ENCODE assay signal across 16 cellular contexts in the genomic region with DNA sequence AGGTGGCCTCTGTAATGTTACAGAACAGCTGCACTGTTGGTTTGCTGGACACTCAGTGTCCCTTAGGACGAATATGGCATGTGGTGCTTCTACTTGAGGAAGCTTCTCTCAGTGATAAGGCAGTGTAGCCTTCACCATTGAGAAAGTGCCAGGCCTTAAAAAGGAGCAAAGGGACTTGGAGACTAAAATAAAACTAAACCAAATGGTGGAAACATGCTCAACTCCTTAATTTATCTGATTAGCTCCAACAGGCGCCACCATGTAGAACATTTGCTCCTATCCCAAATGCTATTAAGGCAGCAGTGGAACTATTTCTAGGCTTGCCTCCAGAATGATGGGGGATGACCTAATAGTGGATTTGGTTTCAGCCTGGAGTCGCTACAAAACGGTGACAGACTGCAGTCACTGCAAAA.
A peak's percentile ranks its signal among the peaks of the same experiment; 100 is the strongest.
DNase-seq lines count a peak whose midpoint lies in the region; ATAC-seq and TF ChIP-seq lines count a peak whose summit lies in the region.
"Had no signal": no experiment of that assay in that cellular context is flagged by ENCODE, and none has a peak within 500 bp of the region (broad histone marks: within the 10 kb centered on the region; RNA-seq: fewer than 3 reads in every experiment).

No MANE protein-coding gene starts in this region.

- H3K27me3 ChIP-seq in right atrium auricular region (no peaks in the 10 kb centered on the region), psoas muscle (ENCODE audit: insufficient read depth in 3 of 3, low read length in 2 of 3) (no peaks in the 10 kb centered on the region)
- H3K27me3 ChIP-seq: BLaER1 treated with 17β-estradiol and CSF1 and Interleukin-3, amounts not matched to agents 10 nM and 100 nM had no signal

- H3K9me3 ChIP-seq in right atrium auricular region (no peaks in the 10 kb centered on the region), psoas muscle (no peaks in the 10 kb centered on the region)
- H3K9me3 ChIP-seq: BLaER1 treated with 17β-estradiol and CSF1 and Interleukin-3, amounts not matched to agents 10 nM and 100 nM had no signal

- no peaks in the 10 kb centered on the region for H3K36me3 ChIP-seq in right atrium auricular region
- no peaks in the 10 kb centered on the region for H3K36me3 ChIP-seq in psoas muscle (ENCODE audit: insufficient read depth in 1 of 2, low read depth in 1 of 2)
- H3K36me3 ChIP-seq: BLaER1 treated with 17β-estradiol and CSF1 and Interleukin-3, amounts not matched to agents 10 nM and 100 nM had no signal

- DNase-seq in Right ventricle myocardium superior (no peak), right atrium auricular region (ENCODE audit: low spot score) (no peak), left ventricle myocardium superior (no peak), psoas muscle (no peak), NCI-H82 treated with DMSO at 0.1 percent for 48 hours (lab: John Stamatoyannopoulos, UW; ENCODE audit: unreplicated experiment) (no peak)
- DNase-seq: 8988T; AML-193; Calu3; CD4-positive, CD25-positive, alpha-beta regulatory T cell; DMS 273 treated with DMSO at 0.1 percent for 48 hours; H7 had no signal

- TF ChIP-seq CTCF in right atrium auricular region (IDR thresholded peaks at IDR 0.05), result no peak
- TF ChIP-seq CTCF in psoas muscle (IDR thresholded peaks at IDR 0.05), result no peak

- no peak overlapping the region for H3K4me3 ChIP-seq in right atrium auricular region
- H3K4me3 ChIP-seq in psoas muscle, result peak overlapping the region; percentile 21
- H3K4me3 ChIP-seq: BLaER1 treated with 17β-estradiol and CSF1 and Interleukin-3, amounts not matched to agents 10 nM and 100 nM; GM12878; GM23338 had no signal

- H3K27ac ChIP-seq in right atrium auricular region (no peak overlapping the region), psoas muscle (peak overlapping the region; percentile 86)
- H3K27ac ChIP-seq: BLaER1 treated with 17β-estradiol and CSF1 and Interleukin-3, amounts not matched to agents 10 nM and 100 nM had no signal

- ATAC-seq in Right ventricle myocardium superior (ENCODE audit: poor library complexity) (peak; percentile 48), left ventricle myocardium superior (peak; percentile 92), psoas muscle (peak; percentile 94 to 98 (median 95)), HG02970 (IDR thresholded peaks at IDR 0.05; ENCODE audit: low FRiP score, unreplicated experiment) (no peak), GM18502 (IDR thresholded peaks at IDR 0.05; ENCODE audit: poor library complexity, unreplicated experiment) (no peak)
- ATAC-seq: GM12878, GM23338 had no signal

- intact Hi-C loops in Right ventricle myocardium superior (cut with DNase I) (no loop called here), left ventricle myocardium superior (cut with micrococcal nuclease) (no loop called here), psoas muscle (cut with DNase I) (loop anchor here in 1 of 2 donors (1.0 kb wide), 1 partner anchor 68 kb away; no protein-coding TSS in a partner anchor)

- 12 to 21% (median 13%) methylated on average over 4 of the region's 4 CpGs for WGBS in psoas muscle, 3 donors

- H3K4me1 ChIP-seq in right atrium auricular region (no peaks in the 10 kb centered on the region), psoas muscle (peaks cover 27% of the 10 kb centered on the region)
- H3K4me1 ChIP-seq: BLaER1 treated with 17β-estradiol and CSF1 and Interleukin-3, amounts not matched to agents 10 nM and 100 nM had no signal

Comparison
In these comparisons a context has a peak if more than half of its experiments do, and no peak if none do; other contexts are left out.
1. ATAC-seq: peak in Right ventricle myocardium superior (single experiment), left ventricle myocardium superior (single experiment) and psoas muscle (4 of 4); none in HG02970 (single experiment) and GM18502 (single experiment).